Comparison of ENCODE assay signal across 9 cellular contexts in the genomic region with DNA sequence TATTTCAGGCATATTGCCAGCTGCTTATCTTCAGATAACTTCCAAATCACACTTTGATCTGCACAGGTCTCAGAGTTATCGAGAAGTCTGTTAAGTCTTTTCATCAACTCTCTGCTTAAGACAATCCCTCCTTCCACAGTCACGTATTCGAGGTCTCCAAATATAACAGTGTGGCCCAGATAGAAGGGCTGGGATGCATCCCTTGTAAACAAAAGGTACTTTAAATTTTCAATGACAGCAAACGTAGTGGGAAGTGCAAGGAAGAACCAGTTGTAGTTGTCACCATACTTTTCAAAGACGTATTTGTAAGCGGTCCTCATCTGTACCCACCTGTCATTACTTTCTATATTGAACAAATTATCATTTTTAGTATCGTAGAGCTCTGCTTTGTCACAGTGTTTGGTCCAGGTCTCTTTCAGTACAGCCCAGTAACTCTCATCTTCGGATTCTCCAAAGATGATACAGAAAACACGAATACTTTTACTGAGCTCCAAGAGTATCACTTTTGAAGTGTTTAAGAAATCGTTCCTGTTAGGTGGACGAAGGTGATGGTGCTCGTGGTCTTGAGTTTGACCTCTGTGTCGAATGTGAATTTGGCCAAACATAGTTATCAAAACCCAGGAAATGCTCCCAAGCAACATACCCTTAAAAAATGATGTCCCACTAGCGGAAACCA. TPM values are rescaled to one million over a fixed set of nuclear protein-coding genes. Genes with fewer than 3 reads are reported as not detected.
DNase-seq lines count a peak whose midpoint lies in the region; ATAC-seq and TF ChIP-seq lines count a peak whose summit lies in the region.
"Had no signal": no experiment of that assay in that cellular context is flagged by ENCODE, and none has a peak within 500 bp of the region (broad histone marks: within the 10 kb centered on the region; RNA-seq: fewer than 3 reads in every experiment).

No MANE protein-coding gene starts in this region.

- peaks cover 14% of the 10 kb centered on the region for H3K27me3 Mint-ChIP-seq in memory B cell

- 56 to 59% methylated on average over 14 of the region's 14 CpGs for WGBS in heart right ventricle, 2 donors

- H3K27me3 ChIP-seq in heart right ventricle (peaks cover 0 to 5% (median 0%) of the 10 kb centered on the region in 7 donors), uterus (no peaks in the 10 kb centered on the region)

- intact Hi-C loops in heart right ventricle (cut with DNase I) = no loop called here
- intact Hi-C loops in cardiac septum (cut with DNase I) = no loop called here
- intact Hi-C loops in uterus (cut with DNase I; ENCODE audit: low total_unique reads) = no loop called here

- H3K4me3 Mint-ChIP-seq in memory B cell = peak overlapping the region; percentile 22

- ATAC-seq in heart right ventricle = peak in 2 of 8 donors; percentile 29 to 42
- ATAC-seq in memory B cell (ENCODE audit: low read depth) = no peak
- ATAC-seq in GM21825 (IDR thresholded peaks at IDR 0.05; ENCODE audit: unreplicated experiment) = no peak
- no peak for ATAC-seq in HG03442 (IDR thresholded peaks at IDR 0.05; ENCODE audit: unreplicated experiment)

- H3K9me3 ChIP-seq in heart right ventricle = peaks cover 0 to 10% (median 0%) of the 10 kb centered on the region in 11 donors
- no peaks in the 10 kb centered on the region for H3K9me3 ChIP-seq in uterus

- H3K4me3 ChIP-seq in heart right ventricle = peak overlapping the region; percentile 1 to 64 (median 54)
- peak overlapping the region; percentile 50 to 58 for H3K4me3 ChIP-seq in cardiac fibroblast (replicated peaks in 1 of 2; ENCODE audit: low read depth in 2 of 2, low read length in 2 of 2)
- H3K4me3 ChIP-seq in uterus = peak overlapping the region; percentile 41 to 57

- H3K27ac ChIP-seq in heart right ventricle (peak overlapping the region in 6 of 10 donors; percentile 13 to 53 (median 28)), uterus (peak overlapping the region; percentile 83 to 87)

- H3K36me3 ChIP-seq in heart right ventricle (no peaks in the 10 kb centered on the region), uterus (no peaks in the 10 kb centered on the region)

- no peaks in the 10 kb centered on the region for H3K4me1 Mint-ChIP-seq in memory B cell

- H3K9me3 Mint-ChIP-seq in memory B cell = peaks cover 9% of the 10 kb centered on the region

- DNase-seq in heart right ventricle (no peak), cardiac septum (ENCODE audit: low spot score) (no peak), cardiac fibroblast (ENCODE audit: low read depth in 2 of 2) (no peak), memory B cell (ENCODE audit: low spot score in 2 of 2) (no peak), uterus (no peak), GM19240 (ENCODE audit: insufficient read length, low spot score) (no peak)
- DNase-seq: DMS79 had no signal

- peaks cover 5% of the 10 kb centered on the region for H3K36me3 Mint-ChIP-seq in memory B cell

- no peak overlapping the region for H3K27ac Mint-ChIP-seq in memory B cell

- H3K4me1 ChIP-seq in heart right ventricle = peaks cover 0 to 7% (median 0%) of the 10 kb centered on the region in 9 donors
- no peaks in the 10 kb centered on the region for H3K4me1 ChIP-seq in uterus

- TF ChIP-seq CTCF in heart right ventricle (IDR thresholded peaks at IDR 0.05) (no peak), cardiac fibroblast (IDR thresholded peaks at IDR 0.05; ENCODE audit: low read depth, low read length) (no peak), uterus (IDR thresholded peaks at IDR 0.05) (no peak)

- no peak for TF ChIP-seq POLR2A in uterus (IDR thresholded peaks at IDR 0.05)

RNA-seq across cellular contexts. Expression of a gene that starts 0.4 kb away (rescaled TPM):
- 1 to 10 TPM in 8 of 10 donors, under 1 TPM in 2; 0.85 to 2.2 (median 1.4) TPM for total RNA-seq in heart right ventricle
- polyA plus RNA-seq in heart right ventricle = 1 to 10 TPM in 1 of 2 donors, under 1 TPM in 1; 0.48 to 1.8 TPM
- 0.48 TPM for total RNA-seq in cardiac septum
- 1 to 10 TPM in 3 of 4 donors, not detected in 1; 1.5 to 3.7 (median 3.7) TPM for total RNA-seq in uterus

RNA-seq across cellular contexts. Expression of a gene that starts 38.7 kb away (rescaled TPM):
- total RNA-seq in heart right ventricle (1 to 10 TPM in 7 of 10 donors, under 1 TPM in 3; 0.72 to 3.1 (median 1.3) TPM), cardiac septum (5.2 TPM), uterus (100 to 1,000 TPM in 1 of 4 donors, 10 to 100 TPM in 3; 47.1 to 124 (median 74.8) TPM)
- polyA plus RNA-seq in heart right ventricle = 1 to 10 TPM in 1 of 2 donors, under 1 TPM in 1; 0.23 to 1.4 TPM
